1 cellular context compared by ENCODE assay signal in genomic region chr10:121687094-121687850, GRCh38.
TF ChIP-seq lines count a peak whose summit lies in the region.

No MANE protein-coding gene starts in this region.

TF ChIP-seq in GM23338, 12 proteins besides CTCF, POLR2A, EP300 and RAD21:
- TF ChIP-seq REST (IDR thresholded peaks at IDR 0.05; ENCODE audit: unreplicated experiment) (no peak), ZNF114 (CRISPR knock-in tag; IDR thresholded peaks at IDR 0.05) (no peak), ETS1 (IDR thresholded peaks at IDR 0.05) (no peak)
TF ChIP-seq in GM23338: peak in this region for 0.
